Comparison of ENCODE assay signal across 8 cellular contexts in genomic region chr5:179801304-179802206, GRCh38. TPM values are rescaled to one million over a fixed set of nuclear protein-coding genes. Genes with fewer than 3 reads are reported as not detected.
A peak's percentile ranks its signal among the peaks of the same experiment; 100 is the strongest.
DNase-seq lines count a peak whose midpoint lies in the region; ATAC-seq lines count a peak whose summit lies in the region.

No MANE protein-coding gene starts in this region.

- peak; percentile 88 for DNase-seq in DMS53 (lab: John Stamatoyannopoulos, UW)
- peak; percentile 59 to 83 (median 74) for DNase-seq in T-helper 2 cell
- peak; percentile 64 for DNase-seq in astrocyte of the hippocampus (ENCODE audit: low read depth, low spot score)
- peak; percentile 83 for DNase-seq in left lobe of liver (ENCODE audit: low spot score)
- peak; percentile 58 for DNase-seq in stimulated activated CD8-positive, alpha-beta memory T cell treated with anti-CD3 and anti-CD28 coated beads, Interleukin-15, amount 100 ng/mL, for 24 hours (ENCODE audit: low read depth)
- no peak for DNase-seq in foreskin melanocyte

- ATAC-seq in HG02884 (IDR thresholded peaks at IDR 0.05; ENCODE audit: unreplicated experiment) (peak; percentile 33), left lobe of liver (peak; percentile 39), HG02623 (IDR thresholded peaks at IDR 0.05; ENCODE audit: unreplicated experiment) (no peak)

RNA-seq across cellular contexts. Expression of gene MGAT4B, which starts 5.1 kb away (rescaled TPM):
- total RNA-seq in left lobe of liver = 192 TPM

RNA-seq across cellular contexts. Expression of gene LTC4S, which starts 7.8 kb away (rescaled TPM):
- total RNA-seq in left lobe of liver = 2.6 TPM

RNA-seq across cellular contexts. Expression of gene SQSTM1, which starts 19.1 kb away (rescaled TPM):
- total RNA-seq in left lobe of liver = 361 TPM

RNA-seq across cellular contexts. Expression of gene MRNIP, which starts 57.1 kb away (rescaled TPM):
- total RNA-seq in left lobe of liver = 12.8 TPM
